Comparison of ENCODE assay signal across 28 cellular contexts in the genomic region with DNA sequence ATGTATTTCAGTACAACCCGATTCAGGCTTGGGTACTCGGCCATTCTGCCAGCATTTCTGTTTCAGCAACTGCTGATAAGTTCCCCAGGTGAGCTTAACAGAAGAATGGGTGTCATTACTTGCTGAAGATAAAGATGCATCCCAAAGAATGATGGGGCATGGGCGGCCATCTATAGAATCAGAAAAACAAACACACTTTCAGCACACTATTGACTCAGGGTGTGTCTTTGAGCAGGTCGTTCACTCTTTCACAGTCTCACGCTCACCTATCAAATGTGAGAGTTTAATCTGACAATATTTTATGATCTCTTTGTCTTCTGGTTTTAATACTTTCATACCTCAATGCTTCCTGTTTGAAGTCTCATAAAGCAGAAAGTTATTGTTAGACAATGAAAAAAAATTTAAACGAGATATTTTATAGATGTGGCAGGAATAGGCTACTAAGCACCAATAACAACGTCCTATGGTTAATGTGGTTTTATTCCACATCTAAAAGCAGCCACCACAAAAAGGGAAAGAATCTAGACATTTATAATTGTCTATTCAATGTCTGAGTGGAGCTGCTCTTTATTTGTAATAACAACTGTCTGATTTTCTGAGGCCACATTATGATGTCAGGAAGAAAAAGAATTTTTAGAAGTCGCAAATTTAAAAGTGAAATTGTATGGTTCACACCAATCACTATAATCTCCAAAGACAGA. TPM values are rescaled to one million over a fixed set of nuclear protein-coding genes. Genes with fewer than 3 reads are reported as not detected.
DNase-seq lines count a peak whose midpoint lies in the region; ATAC-seq, FAIRE-seq and TF ChIP-seq lines count a peak whose summit lies in the region.
"Had no signal": no experiment of that assay in that cellular context is flagged by ENCODE, and none has a peak within 500 bp of the region (broad histone marks: within the 10 kb centered on the region; RNA-seq: fewer than 3 reads in every experiment).

No MANE protein-coding gene starts in this region.

- CTCF ChIA-PET in PC-3 (lab: Charles Lee): no interaction called here

- BruUV-seq in PC-3 (replicated peaks; lab: Mats Ljungman, UMichigan): no TSS peak

- in situ Hi-C loops in GM13976 (cut with MboI; ENCODE audit: low sequenced_read_pairs, unreplicated experiment): no loop called here

- DNase-seq in HT-29 (ENCODE audit: low spot score) (peak; percentile 78), PC-3 (no peak), foreskin melanocyte (peak; percentile 40), small intestine (peak; percentile 60), GM03348 (ENCODE audit: low spot score) (no peak), GM13976 (ENCODE audit: low spot score) (no peak), WERI-Rb-1 (no peak)
- DNase-seq: activated CD4-positive, alpha-beta memory T cell treated with anti-CD3 and anti-CD28 coated beads, Interleukin-2, amount 10 ng/mL, durations not matched to agents 7 days and 5 days; activated gamma-delta T cell; activated T-cell treated with anti-CD3 and anti-CD28 coated beads for 4 hours; CD8-positive, alpha-beta memory T cell; dermis blood vessel endothelial cell; EL; heart right ventricle; immature natural killer cell; Karpas-422; left lung; NCI-H2029; NCI-H524 treated with DMSO at 0.1 percent for 48 hours; stimulated activated CD4-positive, alpha-beta T cell treated with anti-CD3 and anti-CD28 coated beads, Interleukin-2, amount 100 ng/mL, for 48 hours; stimulated activated naive CD4-positive, alpha-beta T cell treated with Interleukin-2 at 50 U/mL for 16 hours had no signal

- ATAC-seq in PC-3 (peak; percentile 70), GM18907 (IDR thresholded peaks at IDR 0.05; ENCODE audit: unreplicated experiment) (no peak)
- ATAC-seq: heart right ventricle, left lung, SK-N-SH treated with all-trans-retinoic acid at 6 μM for 48 hours, WTC11 had no signal

- TF ChIP-seq CTCF in PC-3 (conservative IDR thresholded peaks at IDR 0.05; ENCODE audit: low read depth, low read length) (no peak), GM13976 (IDR thresholded peaks at IDR 0.05; ENCODE audit: borderline replicate concordance, control extremely low read depth, extremely low read depth, insufficient read depth, missing control alignments) (no peak), WERI-Rb-1 (IDR thresholded peaks at IDR 0.05; ENCODE audit: low read depth, low read length) (no peak)

- H3K9me3 ChIP-seq in PC-3 (ENCODE audit: low read length) (no peaks in the 10 kb centered on the region), small intestine (ENCODE audit: control insufficient read depth, low read depth) (no peaks in the 10 kb centered on the region), WERI-Rb-1 (ENCODE audit: severe bottlenecking) (no peaks in the 10 kb centered on the region)
- H3K9me3 ChIP-seq: heart right ventricle, left lung, thoracic aorta had no signal

- no peaks in the 10 kb centered on the region for H4K20me1 ChIP-seq in PC-3 (ENCODE audit: low read length)

- no peaks in the 10 kb centered on the region for H3K79me2 ChIP-seq in PC-3 (ENCODE audit: low read length)

- no peak overlapping the region for H3K4me2 ChIP-seq in PC-3 (ENCODE audit: low read length)
- H3K4me2 ChIP-seq: neural progenitor cell had no signal

- H3K4me3 ChIP-seq in PC-3 (ENCODE audit: low read length): no peak overlapping the region
- H3K4me3 ChIP-seq in small intestine (ENCODE audit: low read depth in 1 of 2, low read length in 2 of 2): no peak overlapping the region
- H3K4me3 ChIP-seq in WERI-Rb-1 (ENCODE audit: low read depth, low read length): no peak overlapping the region
- H3K4me3 ChIP-seq: heart right ventricle, left lung, neural progenitor cell had no signal

- H3K27ac ChIP-seq in PC-3 (ENCODE audit: low read length) (no peak overlapping the region), small intestine (ENCODE audit: low read depth in 1 of 2, low read length in 1 of 2) (no peak overlapping the region), WERI-Rb-1 (no peak overlapping the region)
- H3K27ac ChIP-seq: left lung, neural progenitor cell had no signal

- H3K36me3 ChIP-seq in PC-3 (ENCODE audit: low read depth, low read length) (no peaks in the 10 kb centered on the region), small intestine (ENCODE audit: control insufficient read depth in 2 of 2, insufficient read depth in 2 of 2, low read length in 2 of 2) (no peaks in the 10 kb centered on the region), WERI-Rb-1 (no peaks in the 10 kb centered on the region)
- H3K36me3 ChIP-seq: neural progenitor cell had no signal

- FAIRE-seq in small intestine (lab: Jason Lieb, UNC): peak; percentile 39
- FAIRE-seq: bronchial epithelial cell, HTR-8/SVneo had no signal

- H3K27me3 ChIP-seq in PC-3 (ENCODE audit: low read length) (no peaks in the 10 kb centered on the region), small intestine (ENCODE audit: control insufficient read depth in 2 of 2, insufficient read depth in 2 of 2, low read length in 2 of 2) (no peaks in the 10 kb centered on the region), WERI-Rb-1 (ENCODE audit: insufficient read depth, low read depth, severe bottlenecking) (no peaks in the 10 kb centered on the region)
- H3K27me3 ChIP-seq: heart right ventricle, left lung, neural progenitor cell had no signal

- H3K4me1 ChIP-seq in PC-3 (ENCODE audit: insufficient read depth, low read length): peaks cover 6% of the 10 kb centered on the region; the same call in 1 of the 2 replicates
- H3K4me1 ChIP-seq in small intestine (ENCODE audit: control insufficient read depth in 2 of 2, insufficient read depth in 1 of 2, low read depth in 1 of 2, low read length in 1 of 2): no peaks in the 10 kb centered on the region
- H3K4me1 ChIP-seq: neural progenitor cell had no signal

- WGBS in small intestine, 3 donors: 14 to 46% (median 25%) methylated on average over 8 of the region's 8 CpGs

- no peak overlapping the region for H3K9ac ChIP-seq in PC-3 (ENCODE audit: low read length)
- H3K9ac ChIP-seq: neural progenitor cell had no signal

- no peaks in the 10 kb centered on the region for H3F3A ChIP-seq in PC-3 (ENCODE audit: low read length, unreplicated experiment)

- peak overlapping the region; percentile 20; the same call in 1 of the 2 replicates for H2AFZ ChIP-seq in PC-3 (ENCODE audit: low read length)
- H2AFZ ChIP-seq: neural progenitor cell had no signal

- H3K9me2 ChIP-seq in PC-3 (replicated peaks; ENCODE audit: low read length): no peaks in the 10 kb centered on the region

- intact Hi-C loops in PC-3 (cut with micrococcal nuclease): no loop called here

- POLR2A ChIA-PET in PC-3 (lab: Charles Lee; ENCODE audit: unreplicated experiment): no interaction called here

RNA-seq across cellular contexts. Expression of a gene that starts 17.0 kb away (rescaled TPM):
- total RNA-seq in HT-29 (2014; rRNA removed; shearing (Covaris generic)): 16.1 TPM in 2 replicates
- total RNA-seq in PC-3 (2014; rRNA removed): 0.46 and 0.51 TPM in 2 replicates
- polyA plus RNA-seq in small intestine: 10 to 100 TPM in 1 of 3 donors, 1 to 10 TPM in 2; 1.8 to 10.7 (median 4.3) TPM
- total RNA-seq: activated CD4-positive, alpha-beta memory T cell treated with anti-CD3 and anti-CD28 coated beads, Interleukin-2, amount 10 ng/mL, durations not matched to agents 7 days and 5 days had no signal
- polyA plus RNA-seq: CD8-positive, alpha-beta memory T cell had no signal

RNA-seq across cellular contexts. Expression of a gene that starts 54.5 kb away (rescaled TPM):
- 2.4 and 4.6 TPM in 2 replicates for total RNA-seq in HT-29 (2014; rRNA removed; shearing (Covaris generic))
- total RNA-seq in PC-3 (2014; rRNA removed): 5.4 and 5.9 TPM in 2 replicates
- polyA plus RNA-seq in small intestine: 10 to 100 TPM; 10.1 to 15.0 (median 12.2) TPM
- total RNA-seq: activated CD4-positive, alpha-beta memory T cell treated with anti-CD3 and anti-CD28 coated beads, Interleukin-2, amount 10 ng/mL, durations not matched to agents 7 days and 5 days had no signal
- polyA plus RNA-seq: CD8-positive, alpha-beta memory T cell had no signal

Comparison
In these comparisons a context has a peak if more than half of its experiments do, and no peak if none do; other contexts are left out.
1. DNase-seq: peak in HT-29 (single experiment), foreskin melanocyte (single experiment) and small intestine (single experiment); none in PC-3 (single experiment), GM03348 (single experiment), GM13976 (single experiment) and WERI-Rb-1 (single experiment).
2. RNA of a gene that starts 17.0 kb away (total RNA-seq): 16.1 TPM in HT-29; 0.46 to 0.51 TPM in PC-3; every median in the first group is over 10 times any median in the second.